20 cellular contexts compared by ENCODE assay signal in genomic region chr17:21357281-21357680, GRCh38. TPM values are rescaled to one million over a fixed set of nuclear protein-coding genes. Genes with fewer than 3 reads are reported as not detected.
"Had no signal": no experiment of that assay in that cellular context is flagged by ENCODE, and none has a peak within 500 bp of the region (broad histone marks: within the 10 kb centered on the region; RNA-seq: fewer than 3 reads in every experiment).

No MANE protein-coding gene starts in this region.

- H3K36me3 ChIP-seq: adrenal gland, ascending aorta, esophagus muscularis mucosa, right lobe of liver had no signal

- H3K27ac Mint-ChIP-seq: activated B cell treated with CpG ODN at 0.5 μM for 24 hours; activated CD4-positive, alpha-beta T cell treated with anti-CD3 and anti-CD28 coated beads for 36 hours; activated naive CD4-positive, alpha-beta T cell treated with anti-CD3 and anti-CD28 coated beads for 36 hours; activated naive CD8-positive, alpha-beta T cell treated with anti-CD3 and anti-CD28 coated beads for 36 hours; activated T-helper 1 cell treated with anti-CD3 and anti-CD28 coated beads, Interleukin-12 subunit alpha, Interleukin-12 subunit beta, Interleukin-2, Interleukin-4 antibody, amounts not matched to agents 30 ng/mL and 10 ng/mL and 1 ng/mL, durations not matched to agents 14 hours and 24 hours and 36 hours; naive B cell had no signal

- H3K4me1 ChIP-seq: adrenal gland, ascending aorta, foreskin keratinocyte, right lobe of liver had no signal

- H3K27me3 Mint-ChIP-seq: activated CD4-positive, alpha-beta T cell treated with anti-CD3 and anti-CD28 coated beads for 36 hours; activated naive CD8-positive, alpha-beta T cell treated with anti-CD3 and anti-CD28 coated beads for 36 hours had no signal

- DNase-seq: activated B cell treated with CpG ODN at 0.5 μM for 24 hours; activated CD4-positive, alpha-beta T cell treated with anti-CD3 and anti-CD28 coated beads for 36 hours; activated effector memory CD4-positive, alpha-beta T cell treated with anti-CD3 and anti-CD28 coated beads, Interleukin-2, amount 50 U/mL, for 16 hours; activated naive CD4-positive, alpha-beta T cell treated with anti-CD3 and anti-CD28 coated beads for 36 hours; activated naive CD8-positive, alpha-beta T cell treated with anti-CD3 and anti-CD28 coated beads for 36 hours; adrenal gland; caudate nucleus; foreskin keratinocyte; mammary epithelial cell; naive B cell; right lobe of liver; stimulated activated CD4-positive, alpha-beta T cell treated with anti-CD3 and anti-CD28 coated beads, Interleukin-2, amount 100 ng/mL, for 48 hours; stimulated activated naive CD4-positive, alpha-beta T cell treated with Interleukin-2 at 50 U/mL for 16 hours; T-helper 2 cell; testis; trophoblast cell had no signal

- H3K36me3 Mint-ChIP-seq: activated naive CD8-positive, alpha-beta T cell treated with anti-CD3 and anti-CD28 coated beads for 36 hours; brain; naive B cell had no signal

- H3K4me3 ChIP-seq: adrenal gland, ascending aorta, esophagus muscularis mucosa, right lobe of liver, testis had no signal

- H3K27me3 ChIP-seq: adrenal gland, ascending aorta, esophagus muscularis mucosa, right lobe of liver, testis had no signal

- H3K4me1 Mint-ChIP-seq: activated B cell treated with CpG ODN at 0.5 μM for 24 hours; activated CD4-positive, alpha-beta T cell treated with anti-CD3 and anti-CD28 coated beads for 36 hours; activated naive CD8-positive, alpha-beta T cell treated with anti-CD3 and anti-CD28 coated beads for 36 hours had no signal

- H3K9me3 Mint-ChIP-seq: activated B cell treated with CpG ODN at 0.5 μM for 24 hours; activated naive CD4-positive, alpha-beta T cell treated with anti-CD3 and anti-CD28 coated beads for 36 hours; activated naive CD8-positive, alpha-beta T cell treated with anti-CD3 and anti-CD28 coated beads for 36 hours; activated T-helper 1 cell treated with anti-CD3 and anti-CD28 coated beads, Interleukin-12 subunit alpha, Interleukin-12 subunit beta, Interleukin-2, Interleukin-4 antibody, amounts not matched to agents 30 ng/mL and 10 ng/mL and 1 ng/mL, durations not matched to agents 14 hours and 24 hours and 36 hours had no signal

- ATAC-seq: activated CD4-positive, alpha-beta T cell treated with anti-CD3 and anti-CD28 coated beads for 36 hours; foreskin keratinocyte had no signal

- H3K27ac ChIP-seq: adrenal gland, ascending aorta, esophagus muscularis mucosa, foreskin keratinocyte, right lobe of liver, testis had no signal

- H3K9me3 ChIP-seq: adrenal gland, ascending aorta, esophagus muscularis mucosa, right lobe of liver, testis had no signal

- H3K4me3 Mint-ChIP-seq: activated B cell treated with CpG ODN at 0.5 μM for 24 hours; activated CD4-positive, alpha-beta T cell treated with anti-CD3 and anti-CD28 coated beads for 36 hours; activated naive CD4-positive, alpha-beta T cell treated with anti-CD3 and anti-CD28 coated beads for 36 hours; activated naive CD8-positive, alpha-beta T cell treated with anti-CD3 and anti-CD28 coated beads for 36 hours; activated T-helper 1 cell treated with anti-CD3 and anti-CD28 coated beads, Interleukin-12 subunit alpha, Interleukin-12 subunit beta, Interleukin-2, Interleukin-4 antibody, amounts not matched to agents 30 ng/mL and 10 ng/mL and 1 ng/mL, durations not matched to agents 14 hours and 24 hours and 36 hours; naive B cell had no signal

RNA-seq across cellular contexts. Expression of gene KCNJ12, which starts 18.9 kb away (rescaled TPM):
- total RNA-seq: activated B cell treated with CpG ODN at 0.5 μM for 24 hours; activated CD4-positive, alpha-beta T cell treated with anti-CD3 and anti-CD28 coated beads for 36 hours; activated naive CD4-positive, alpha-beta T cell treated with anti-CD3 and anti-CD28 coated beads for 36 hours; activated naive CD8-positive, alpha-beta T cell treated with anti-CD3 and anti-CD28 coated beads for 36 hours; activated T-helper 1 cell treated with anti-CD3 and anti-CD28 coated beads, Interleukin-12 subunit alpha, Interleukin-12 subunit beta, Interleukin-2, Interleukin-4 antibody, amounts not matched to agents 30 ng/mL and 10 ng/mL and 1 ng/mL, durations not matched to agents 14 hours and 24 hours and 36 hours; mammary epithelial cell had no signal
